21 cellular contexts compared by ENCODE assay signal in genomic region chr4:10734697-10735096, GRCh38. TPM values are rescaled to one million over a fixed set of nuclear protein-coding genes. Genes with fewer than 3 reads are reported as not detected.
DNase-seq lines count a peak whose midpoint lies in the region; ATAC-seq and TF ChIP-seq lines count a peak whose summit lies in the region.
"Had no signal": no experiment of that assay in that cellular context is flagged by ENCODE, and none has a peak within 500 bp of the region (broad histone marks: within the 10 kb centered on the region; RNA-seq: fewer than 3 reads in every experiment).

No MANE protein-coding gene starts in this region.

- H3K9me3 ChIP-seq in body of pancreas (no peaks in the 10 kb centered on the region), T-helper 17 cell (ENCODE audit: control insufficient read depth, low read length, poor library complexity, severe bottlenecking) (no peaks in the 10 kb centered on the region)
- H3K9me3 ChIP-seq: left lung, neutrophil, upper lobe of left lung had no signal

- H3K27me3 ChIP-seq in body of pancreas: no peaks in the 10 kb centered on the region
- H3K27me3 ChIP-seq: left lung, neutrophil, upper lobe of left lung had no signal

- no peaks in the 10 kb centered on the region for H3K36me3 Mint-ChIP-seq in activated CD8-positive, alpha-beta T cell treated with anti-CD3 and anti-CD28 coated beads for 36 hours (ENCODE audit: low read depth)
- no peaks in the 10 kb centered on the region for H3K36me3 Mint-ChIP-seq in activated CD8-positive, alpha-beta T cell treated with anti-CD3 and anti-CD28 coated beads, Interleukin-2, amount 10 ng/mL, durations not matched to agents 7 days and 5 days (ENCODE audit: low read depth)
- no peaks in the 10 kb centered on the region for H3K36me3 Mint-ChIP-seq in T-helper 17 cell (ENCODE audit: low read depth)
- H3K36me3 Mint-ChIP-seq: CD4-positive, alpha-beta memory T cell had no signal

- H3K27me3 Mint-ChIP-seq in activated CD8-positive, alpha-beta T cell treated with anti-CD3 and anti-CD28 coated beads for 36 hours: no peaks in the 10 kb centered on the region
- no peaks in the 10 kb centered on the region for H3K27me3 Mint-ChIP-seq in activated CD8-positive, alpha-beta T cell treated with anti-CD3 and anti-CD28 coated beads, Interleukin-2, amount 10 ng/mL, durations not matched to agents 7 days and 5 days (ENCODE audit: low read depth)
- peaks cover 6% of the 10 kb centered on the region for H3K27me3 Mint-ChIP-seq in T-helper 17 cell

- no peaks in the 10 kb centered on the region for H3K9me3 Mint-ChIP-seq in activated CD8-positive, alpha-beta T cell treated with anti-CD3 and anti-CD28 coated beads for 36 hours
- no peaks in the 10 kb centered on the region for H3K9me3 Mint-ChIP-seq in activated CD8-positive, alpha-beta T cell treated with anti-CD3 and anti-CD28 coated beads, Interleukin-2, amount 10 ng/mL, durations not matched to agents 7 days and 5 days (ENCODE audit: insufficient read depth)

- no peak for ATAC-seq in activated CD8-positive, alpha-beta T cell treated with anti-CD3 and anti-CD28 coated beads for 36 hours
- no peak for ATAC-seq in activated CD8-positive, alpha-beta T cell treated with anti-CD3 and anti-CD28 coated beads, Interleukin-2, amount 10 ng/mL, durations not matched to agents 7 days and 5 days
- ATAC-seq in body of pancreas (peak; percentile 58), T-helper 17 cell (no peak)
- ATAC-seq: activated T-helper 17 cell treated with anti-CD3 and anti-CD28 coated beads, Interleukin-2, amount 50 U/mL, for 72 hours; left lung; Panc1 had no signal

- H3K36me3 ChIP-seq in body of pancreas (replicated peaks in 1 of 2; ENCODE audit: insufficient read depth in 1 of 2, low read depth in 2 of 2): no peaks in the 10 kb centered on the region
- H3K36me3 ChIP-seq: left lung, neutrophil, upper lobe of left lung had no signal

- H3K27ac ChIP-seq in body of pancreas: no peak overlapping the region
- H3K27ac ChIP-seq: left lung, neutrophil, upper lobe of left lung had no signal

- 53 to 55% methylated on average over 5 of the region's 5 CpGs for WGBS in body of pancreas, 2 donors

- peaks cover 48% of the 10 kb centered on the region for H3K4me1 Mint-ChIP-seq in activated CD8-positive, alpha-beta T cell treated with anti-CD3 and anti-CD28 coated beads for 36 hours (ENCODE audit: low read depth)
- peaks cover 36% of the 10 kb centered on the region for H3K4me1 Mint-ChIP-seq in activated CD8-positive, alpha-beta T cell treated with anti-CD3 and anti-CD28 coated beads, Interleukin-2, amount 10 ng/mL, durations not matched to agents 7 days and 5 days (ENCODE audit: low read depth)
- H3K4me1 Mint-ChIP-seq in T-helper 17 cell: peaks cover 3% of the 10 kb centered on the region

- TF ChIP-seq POLR2A in body of pancreas (IDR thresholded peaks at IDR 0.05): no peak

- H3K27ac Mint-ChIP-seq in activated CD8-positive, alpha-beta T cell treated with anti-CD3 and anti-CD28 coated beads for 36 hours: peak overlapping the region; percentile 40
- no peak overlapping the region for H3K27ac Mint-ChIP-seq in activated CD8-positive, alpha-beta T cell treated with anti-CD3 and anti-CD28 coated beads, Interleukin-2, amount 10 ng/mL, durations not matched to agents 7 days and 5 days
- H3K27ac Mint-ChIP-seq in T-helper 17 cell: no peak overlapping the region
- H3K27ac Mint-ChIP-seq: activated T-helper 17 cell treated with anti-CD3 and anti-CD28 coated beads, Interleukin-2, amount 50 U/mL, for 72 hours; CD4-positive, alpha-beta memory T cell had no signal

- intact Hi-C loops in activated CD8-positive, alpha-beta T cell treated with anti-CD3 and anti-CD28 coated beads for 36 hours (cut with micrococcal nuclease): loop anchor here (10.0 kb wide), 1 partner anchor 220 kb away; no protein-coding TSS in a partner anchor
- intact Hi-C loops in body of pancreas (cut with DNase I): no loop called here

- POLR2A ChIA-PET in activated CD8-positive, alpha-beta T cell treated with anti-CD3 and anti-CD28 coated beads for 36 hours (lab: Charles Lee): interaction anchor here (0.5 kb wide), 1 partner anchor 241 kb away, joined by 3 read pairs; no protein-coding TSS in a partner anchor
- POLR2A ChIA-PET in activated CD8-positive, alpha-beta T cell treated with anti-CD3 and anti-CD28 coated beads, Interleukin-2, amount 10 ng/mL, durations not matched to agents 7 days and 5 days (lab: Charles Lee): no interaction called here

- no peak overlapping the region for H3K4me3 ChIP-seq in body of pancreas
- H3K4me3 ChIP-seq: left lung, upper lobe of left lung had no signal

- no peak for TF ChIP-seq CTCF in activated CD8-positive, alpha-beta T cell treated with anti-CD3 and anti-CD28 coated beads for 36 hours (IDR thresholded peaks at IDR 0.05)
- TF ChIP-seq CTCF in body of pancreas (IDR thresholded peaks at IDR 0.05): no peak

- H3K4me1 ChIP-seq in body of pancreas: no peaks in the 10 kb centered on the region
- H3K4me1 ChIP-seq: left lung, upper lobe of left lung had no signal

- DNase-seq in activated CD8-positive, alpha-beta T cell treated with anti-CD3 and anti-CD28 coated beads for 36 hours: peak; percentile 23
- DNase-seq in activated CD8-positive, alpha-beta T cell treated with anti-CD3 and anti-CD28 coated beads, Interleukin-2, amount 10 ng/mL, durations not matched to agents 7 days and 5 days: no peak
- DNase-seq in DMS53 treated with DMSO at 0.1 percent for 48 hours (lab: John Stamatoyannopoulos, UW; ENCODE audit: unreplicated experiment) (peak; percentile 93), NCI-H510A (lab: John Stamatoyannopoulos, UW) (peak; percentile 78), body of pancreas (peak in 3 of 4 donors; percentile 2 to 77 (median 41)), T-helper 17 cell (no peak), NCI-H2171 treated with DMSO at 0.1 percent for 48 hours (lab: John Stamatoyannopoulos, UW) (no peak), middle frontal gyrus (ENCODE audit: extremely low spot score, low spot score) (no peak)
- DNase-seq: anterior cingulate cortex; CD4-positive, alpha-beta memory T cell; cerebellar nuclear complex; effector CD8-positive, alpha-beta T cell; EL; glutamatergic neuron; left lung; NCI-H1694; NCI-H82; upper lobe of left lung had no signal

- no peak overlapping the region for H3K4me3 Mint-ChIP-seq in activated CD8-positive, alpha-beta T cell treated with anti-CD3 and anti-CD28 coated beads for 36 hours
- no peak overlapping the region for H3K4me3 Mint-ChIP-seq in activated CD8-positive, alpha-beta T cell treated with anti-CD3 and anti-CD28 coated beads, Interleukin-2, amount 10 ng/mL, durations not matched to agents 7 days and 5 days
- no peak overlapping the region for H3K4me3 Mint-ChIP-seq in T-helper 17 cell
- H3K4me3 Mint-ChIP-seq: activated T-helper 17 cell treated with anti-CD3 and anti-CD28 coated beads, Interleukin-2, amount 50 U/mL, for 72 hours; CD4-positive, alpha-beta memory T cell had no signal

- CTCF ChIA-PET in activated CD8-positive, alpha-beta T cell treated with anti-CD3 and anti-CD28 coated beads for 36 hours (lab: Charles Lee): no interaction called here
- CTCF ChIA-PET in activated CD8-positive, alpha-beta T cell treated with anti-CD3 and anti-CD28 coated beads, Interleukin-2, amount 10 ng/mL, durations not matched to agents 7 days and 5 days (lab: Charles Lee): no interaction called here

RNA-seq across cellular contexts. Expression of gene CLNK, which starts 50.1 kb away (rescaled TPM):
- under 1 TPM in 1 of 2 experiments, not detected in 1; 0.18 TPM for total RNA-seq in activated CD8-positive, alpha-beta T cell treated with anti-CD3 and anti-CD28 coated beads for 36 hours
- total RNA-seq in activated CD8-positive, alpha-beta T cell treated with anti-CD3 and anti-CD28 coated beads, Interleukin-2, amount 10 ng/mL, durations not matched to agents 7 days and 5 days: not detected
- 1 to 10 TPM in 1 of 2 donors, not detected in 1; 1.0 TPM for total RNA-seq in body of pancreas
- under 1 TPM; 0.12 to 0.39 TPM for total RNA-seq in T-helper 17 cell
- total RNA-seq: activated T-helper 17 cell treated with anti-CD3 and anti-CD28 coated beads, Interleukin-2, amount 50 U/mL, for 72 hours had no signal

Comparison
In these comparisons a context has a peak if more than half of its experiments do, and no peak if none do; other contexts are left out.
1. DNase-seq: peak in activated CD8-positive, alpha-beta T cell treated with anti-CD3 and anti-CD28 coated beads for 36 hours (single experiment), DMS53 treated with DMSO at 0.1 percent for 48 hours (single experiment), NCI-H510A (single experiment) and body of pancreas (3 of 4); none in activated CD8-positive, alpha-beta T cell treated with anti-CD3 and anti-CD28 coated beads, Interleukin-2, amount 10 ng/mL, durations not matched to agents 7 days and 5 days (single experiment), T-helper 17 cell (0 of 3), NCI-H2171 treated with DMSO at 0.1 percent for 48 hours (single experiment) and middle frontal gyrus (single experiment).